In the genomic region with DNA sequence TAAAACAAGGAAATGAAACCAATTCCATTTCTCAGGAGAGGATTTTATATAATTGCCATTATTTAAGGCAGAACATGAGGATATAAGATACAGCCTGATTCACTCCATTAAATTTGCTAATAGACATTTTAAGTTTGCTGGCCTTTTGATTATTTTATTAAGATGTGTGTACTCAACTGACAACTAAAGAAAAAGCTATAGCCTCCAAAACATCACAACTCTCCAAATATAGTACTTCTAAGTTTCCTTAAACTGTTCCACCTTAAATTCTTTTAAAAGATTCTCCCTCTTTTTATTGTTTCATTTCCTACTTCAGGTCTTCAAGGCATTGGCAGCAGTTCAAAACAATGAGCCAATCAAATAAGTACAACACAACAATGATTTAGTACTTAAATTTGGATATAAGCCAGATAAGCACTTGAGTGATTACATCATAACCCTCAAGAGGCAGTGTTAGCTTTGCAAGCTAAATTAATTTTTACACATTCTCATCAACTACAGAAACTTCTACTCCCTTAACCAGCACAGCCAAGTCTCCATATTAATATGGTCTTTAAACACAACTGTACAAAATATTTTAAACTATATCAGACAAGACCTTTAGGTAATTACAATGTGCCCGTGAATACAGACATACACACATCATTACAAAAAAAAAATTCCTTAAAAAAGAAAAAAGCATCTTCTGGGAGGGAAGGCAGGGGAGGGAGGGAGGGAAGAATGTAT, we compare ENCODE assay signal across 8 cellular contexts.
DNase-seq lines count a peak whose midpoint lies in the region; ATAC-seq and TF ChIP-seq lines count a peak whose summit lies in the region.

No MANE protein-coding gene starts in this region.

- peak overlapping the region in 4 of 5 donors; percentile 8 to 71 (median 45) for H3K27ac ChIP-seq in stomach

- TF ChIP-seq EP300 in stomach (IDR thresholded peaks at IDR 0.05) = no peak

- H3K36me3 Mint-ChIP-seq in glutamatergic neuron (ENCODE audit: unreplicated experiment) = no peaks in the 10 kb centered on the region

- H3K36me3 ChIP-seq in stomach = peaks cover 6 to 26% (median 18%) of the 10 kb centered on the region in 4 donors

- H3K9me3 Mint-ChIP-seq in glutamatergic neuron (ENCODE audit: unreplicated experiment) = no peaks in the 10 kb centered on the region

- peaks cover 7% of the 10 kb centered on the region for H3K4me1 Mint-ChIP-seq in glutamatergic neuron (ENCODE audit: low read depth, unreplicated experiment)

- no peak overlapping the region for H3K4me3 Mint-ChIP-seq in glutamatergic neuron (ENCODE audit: unreplicated experiment)

- TF ChIP-seq CTCF in glutamatergic neuron (IDR thresholded peaks at IDR 0.05; ENCODE audit: partially characterized antibody, unreplicated experiment) (no peak), stomach (IDR thresholded peaks at IDR 0.05) (no peak)

- peak overlapping the region; percentile 0 for H3K27ac Mint-ChIP-seq in glutamatergic neuron (ENCODE audit: unreplicated experiment)

- H3K9me3 ChIP-seq in stomach = no peaks in the 10 kb centered on the region

- DNase-seq in DMS53 treated with DMSO at 0.1 percent for 48 hours (lab: John Stamatoyannopoulos, UW; ENCODE audit: unreplicated experiment) (peak; percentile 92), NCI-H1105 (lab: John Stamatoyannopoulos, UW) (peak; percentile 90), glutamatergic neuron (no peak), stomach (no peak)

- H3K27me3 Mint-ChIP-seq in glutamatergic neuron (ENCODE audit: unreplicated experiment) = peaks cover 2% of the 10 kb centered on the region

- peaks cover 0 to 68% (median 44%) of the 10 kb centered on the region in 4 donors for H3K4me1 ChIP-seq in stomach

- no peak overlapping the region for H3K4me3 ChIP-seq in stomach

- intact Hi-C loops in stomach (cut with DNase I; ENCODE audit: low total_unique reads) = no loop called here

- ATAC-seq in SK-N-SH treated with all-trans-retinoic acid at 6 μM for 48 hours (peak; percentile 71), GM18907 (IDR thresholded peaks at IDR 0.05; ENCODE audit: unreplicated experiment) (no peak), GM18519 (IDR thresholded peaks at IDR 0.05; ENCODE audit: low FRiP score, unreplicated experiment) (no peak), HG02798 (IDR thresholded peaks at IDR 0.05; ENCODE audit: poor library complexity, unreplicated experiment) (no peak)

- H3K27me3 ChIP-seq in stomach = no peaks in the 10 kb centered on the region

- no peak for TF ChIP-seq POLR2A in stomach (IDR thresholded peaks at IDR 0.05)

- 49 to 70% (median 53%) methylated on average over 1 of the region's 1 CpG for WGBS in stomach, 5 donors

TF ChIP-seq in SK-N-SH treated with all-trans-retinoic acid at 6 μM for 48 hours, 23 proteins besides CTCF, POLR2A, EP300 and RAD21:
- TF ChIP-seq CREB5 (CRISPR knock-in tag; IDR thresholded peaks at IDR 0.05; ENCODE audit: low read depth) (peak; percentile 89), ESRRG (CRISPR knock-in tag; IDR thresholded peaks at IDR 0.05) (no peak), CSDC2 (CRISPR knock-in tag; IDR thresholded peaks at IDR 0.05) (no peak), ISL1 (CRISPR knock-in tag; IDR thresholded peaks at IDR 0.05) (peak; percentile 93), ZNF70 (CRISPR knock-in tag; IDR thresholded peaks at IDR 0.05) (0 out of 2 replicates have a peak, but pooled peaks have one; percentile 14), ZNF565 (CRISPR knock-in tag; conservative IDR thresholded peaks at IDR 0.05; ENCODE audit: low read depth) (no peak), CSRNP3 (CRISPR knock-in tag; IDR thresholded peaks at IDR 0.05) (no peak), BACH2 (CRISPR knock-in tag; IDR thresholded peaks at IDR 0.05; ENCODE audit: borderline replicate concordance) (no peak), ZFP3 (CRISPR knock-in tag; IDR thresholded peaks at IDR 0.05) (no peak), ARNTL (CRISPR knock-in tag; IDR thresholded peaks at IDR 0.05; ENCODE audit: borderline replicate concordance, low read depth) (no peak)
- TF ChIP-seq, protein P1, sequence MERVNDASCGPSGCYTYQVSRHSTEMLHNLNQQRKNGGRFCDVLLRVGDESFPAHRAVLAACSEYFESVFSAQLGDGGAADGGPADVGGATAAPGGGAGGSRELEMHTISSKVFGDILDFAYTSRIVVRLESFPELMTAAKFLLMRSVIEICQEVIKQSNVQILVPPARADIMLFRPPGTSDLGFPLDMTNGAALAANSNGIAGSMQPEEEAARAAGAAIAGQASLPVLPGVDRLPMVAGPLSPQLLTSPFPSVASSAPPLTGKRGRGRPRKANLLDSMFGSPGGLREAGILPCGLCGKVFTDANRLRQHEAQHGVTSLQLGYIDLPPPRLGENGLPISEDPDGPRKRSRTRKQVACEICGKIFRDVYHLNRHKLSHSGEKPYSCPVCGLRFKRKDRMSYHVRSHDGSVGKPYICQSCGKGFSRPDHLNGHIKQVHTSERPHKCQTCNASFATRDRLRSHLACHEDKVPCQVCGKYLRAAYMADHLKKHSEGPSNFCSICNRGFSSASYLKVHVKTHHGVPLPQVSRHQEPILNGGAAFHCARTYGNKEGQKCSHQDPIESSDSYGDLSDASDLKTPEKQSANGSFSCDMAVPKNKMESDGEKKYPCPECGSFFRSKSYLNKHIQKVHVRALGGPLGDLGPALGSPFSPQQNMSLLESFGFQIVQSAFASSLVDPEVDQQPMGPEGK (CRISPR knock-in tag; IDR thresholded peaks at IDR 0.05; ENCODE audit: borderline replicate concordance) = no peak

Comparison
In these comparisons a context has a peak if more than half of its experiments do, and no peak if none do; other contexts are left out.
1. DNase-seq: peak in DMS53 treated with DMSO at 0.1 percent for 48 hours (single experiment) and NCI-H1105 (single experiment); none in glutamatergic neuron (single experiment) and stomach (single experiment).